ENCODE assay signal across 8 cellular contexts in genomic region chr1:224434447-224435317, GRCh38. TPM values are rescaled to one million over a fixed set of nuclear protein-coding genes. Genes with fewer than 3 reads are reported as not detected.
DNase-seq lines count a peak whose midpoint lies in the region; TF ChIP-seq lines count a peak whose summit lies in the region.

Gene WDR26, minus strand, starts transcription at chr1:224434797.

- H3K4me2 ChIP-seq in Loucy (ENCODE audit: low read depth, low read length, poor library complexity, severe bottlenecking) (peak within 1 kb of the TSS; percentile 98), neural progenitor cell (peak within 1 kb of the TSS; percentile 99)

- H3K9ac ChIP-seq in Loucy (ENCODE audit: low read depth, low read length, poor library complexity, severe bottlenecking): peak within 1 kb of the TSS; percentile 80
- peak within 1 kb of the TSS; percentile 62 for H3K9ac ChIP-seq in neural progenitor cell
- H3K9ac ChIP-seq in subcutaneous abdominal adipose tissue (ENCODE audit: low read length in 5 of 5): peak within 1 kb of the TSS; percentile 84 to 98 (median 93)

- H3K9me3 ChIP-seq in Loucy (ENCODE audit: insufficient read depth, low read depth, low read length) (no peaks in the 10 kb centered on the region), SJCRH30 (replicated peaks) (no peaks in the 10 kb centered on the region), neural progenitor cell (ENCODE audit: low read depth) (no peaks in the 10 kb centered on the region), subcutaneous abdominal adipose tissue (ENCODE audit: control insufficient read depth in 5 of 5, low read length in 5 of 5) (no peaks in the 10 kb centered on the region)

- H3K36me3 Mint-ChIP-seq in neural progenitor cell: peaks cover 5% of the 10 kb centered on the region

- peak within 1 kb of the TSS; percentile 73 for H3K27ac ChIP-seq in SJCRH30
- H3K27ac ChIP-seq in neural progenitor cell: peak within 1 kb of the TSS; percentile 38
- peak within 1 kb of the TSS; percentile 99 for H3K27ac ChIP-seq in subcutaneous abdominal adipose tissue (ENCODE audit: low read depth, low read length)

- peaks cover 2% of the 10 kb centered on the region for H3K27me3 Mint-ChIP-seq in neural progenitor cell (ENCODE audit: insufficient read depth, low read depth)

- H3K36me3 ChIP-seq in H7 (replicated peaks; ENCODE audit: control insufficient read depth, insufficient read depth, low read length): peaks cover 2% of the 10 kb centered on the region
- H3K36me3 ChIP-seq in Loucy (ENCODE audit: insufficient read depth, low read length): no peaks in the 10 kb centered on the region
- H3K36me3 ChIP-seq in SJCRH30: peaks cover 21% of the 10 kb centered on the region
- H3K36me3 ChIP-seq in neural progenitor cell: peaks cover 10% of the 10 kb centered on the region
- peaks cover 0 to 3% (median 0%) of the 10 kb centered on the region in 5 donors for H3K36me3 ChIP-seq in subcutaneous abdominal adipose tissue (ENCODE audit: control insufficient read depth in 5 of 5, insufficient read depth in 5 of 5, low read length in 5 of 5)

- H3K79me2 ChIP-seq in Loucy (ENCODE audit: insufficient read depth, low read length) (peaks cover 61% of the 10 kb centered on the region), neural progenitor cell (ENCODE audit: low read depth) (peaks cover 66% of the 10 kb centered on the region)

- peaks cover 45% of the 10 kb centered on the region for H4K20me1 ChIP-seq in Loucy (ENCODE audit: insufficient read depth, low read length, poor library complexity, severe bottlenecking)
- H4K20me1 ChIP-seq in neural progenitor cell (ENCODE audit: low read depth): peaks cover 45% of the 10 kb centered on the region

- H2AFZ ChIP-seq in Loucy (ENCODE audit: low read length): peak within 1 kb of the TSS; percentile 99
- peak within 1 kb of the TSS; percentile 98 for H2AFZ ChIP-seq in neural progenitor cell (replicated peaks)

- H3K27me3 ChIP-seq in H7 (ENCODE audit: control insufficient read depth, insufficient read depth, low read length) (no peaks in the 10 kb centered on the region), Loucy (ENCODE audit: insufficient read depth, low read length, poor library complexity, severe bottlenecking) (no peaks in the 10 kb centered on the region), SJCRH30 (no peaks in the 10 kb centered on the region), neural progenitor cell (no peaks in the 10 kb centered on the region), subcutaneous abdominal adipose tissue (ENCODE audit: control insufficient read depth in 5 of 5, insufficient read depth in 4 of 5, low read length in 5 of 5) (no peaks in the 10 kb centered on the region)

- H3K4me1 ChIP-seq in Loucy (ENCODE audit: insufficient read depth, low read length, poor library complexity, severe bottlenecking) (peaks cover 48% of the 10 kb centered on the region), SJCRH30 (peaks cover 28% of the 10 kb centered on the region), neural progenitor cell (peaks cover 33% of the 10 kb centered on the region), subcutaneous abdominal adipose tissue (ENCODE audit: control insufficient read depth in 5 of 5, insufficient read depth in 5 of 5, low read length in 5 of 5) (peaks cover 6 to 50% (median 44%) of the 10 kb centered on the region in 5 donors)

- DNase-seq in GF-D8 (lab: John Stamatoyannopoulos, UW) (peak; percentile 70), H7 (peak; percentile 92), SJCRH30 (peak; percentile 92 to 94), activated gamma-delta T cell treated with Interleukin-2 at 50 U/mL for 16 hours (peak; percentile 79), foreskin melanocyte (peak; percentile 69), neural progenitor cell (ENCODE audit: low spot score) (peak; percentile 91)

- peaks cover 34% of the 10 kb centered on the region for H3K4me1 Mint-ChIP-seq in neural progenitor cell

- H3K9me2 ChIP-seq in Loucy (replicated peaks; ENCODE audit: low read depth, low read length): no peaks in the 10 kb centered on the region

- peak within 1 kb of the TSS; percentile 89 for H3K4me3 ChIP-seq in H7 (ENCODE audit: insufficient read depth, low read depth, low read length)
- peak within 1 kb of the TSS; percentile 96 for H3K4me3 ChIP-seq in Loucy (ENCODE audit: low read length, poor library complexity, severe bottlenecking)
- peak within 1 kb of the TSS; percentile 96 for H3K4me3 ChIP-seq in SJCRH30
- peak within 1 kb of the TSS; percentile 91 for H3K4me3 ChIP-seq in neural progenitor cell
- peak within 1 kb of the TSS; percentile 86 to 96 (median 93) for H3K4me3 ChIP-seq in subcutaneous abdominal adipose tissue (ENCODE audit: low read depth in 1 of 5, low read length in 5 of 5)

- H3K4me3 Mint-ChIP-seq in neural progenitor cell: peak within 1 kb of the TSS; percentile 95

- H3K9me3 Mint-ChIP-seq in neural progenitor cell: no peaks in the 10 kb centered on the region

- TF ChIP-seq CTCF in Loucy (conservative IDR thresholded peaks at IDR 0.05; ENCODE audit: low read length): no peak
- peak; percentile 22 for TF ChIP-seq CTCF in neural progenitor cell (IDR thresholded peaks at IDR 0.05)

- peak within 1 kb of the TSS; percentile 92 for H3K27ac Mint-ChIP-seq in neural progenitor cell

- peaks cover 4% of the 10 kb centered on the region for H3F3A ChIP-seq in Loucy (ENCODE audit: low read depth)
- H3F3A ChIP-seq in neural progenitor cell (ENCODE audit: low read depth): no peaks in the 10 kb centered on the region

RNA-seq across cellular contexts. Expression of gene WDR26, which starts in this region (rescaled TPM):
- total RNA-seq in H7 (2014; rRNA removed; shearing (Covaris generic)): 41.2 and 58.0 TPM in 2 replicates
- total RNA-seq in SJCRH30 (2014; rRNA removed; shearing (Covaris generic)): 40.0 and 41.4 TPM in 2 replicates
- 52.1 and 62.4 TPM in 2 replicates for total RNA-seq in neural progenitor cell (ENCODE audit: low replicate concordance)

Comparison
In these comparisons a context has a peak if more than half of its experiments do, and no peak if none do; other contexts are left out.
1. Peak in every context shown above with its lines: DNase-seq, H3K4me3 ChIP-seq and H3K27ac ChIP-seq.
2. H3K27ac ChIP-seq: peak in every context shown above with its lines; median percentile 99 in subcutaneous abdominal adipose tissue; 73 in SJCRH30; 38 in neural progenitor cell.